12 cellular contexts compared by ENCODE assay signal in the genomic region with DNA sequence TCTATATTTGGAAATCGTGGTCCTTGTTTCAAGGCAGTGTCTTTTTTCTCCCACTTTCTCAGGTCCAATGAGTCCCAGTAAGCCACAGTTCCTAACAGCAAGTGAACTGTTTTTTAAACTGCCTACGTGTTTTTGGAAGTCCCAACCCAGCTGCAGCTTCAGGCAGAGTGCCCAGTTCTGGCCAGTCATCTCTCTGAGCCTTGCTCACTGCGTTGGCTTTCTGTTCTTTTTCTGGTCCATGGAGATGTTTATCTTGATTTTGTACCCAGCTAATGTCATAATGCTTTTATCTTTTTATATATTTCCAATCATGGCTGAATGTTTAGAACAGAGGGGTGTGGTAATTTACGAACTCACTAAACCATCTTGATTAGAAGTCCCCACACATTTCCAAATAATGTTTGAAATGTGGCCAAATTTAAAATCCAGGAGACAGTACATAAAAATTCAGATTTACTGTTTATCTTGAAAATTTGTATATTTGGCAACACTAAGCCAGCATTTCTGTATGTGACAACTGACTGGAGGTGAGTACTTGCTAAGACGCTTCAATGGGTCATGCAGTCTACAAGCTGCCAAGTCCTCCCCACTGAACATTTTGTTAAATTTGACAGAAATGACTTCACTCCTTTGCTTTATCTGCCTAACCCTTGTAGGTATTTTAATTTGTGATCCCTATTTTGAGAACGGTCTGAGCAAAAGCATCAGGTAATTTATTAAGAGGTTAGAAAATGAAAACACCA. TPM values are rescaled to one million over a fixed set of nuclear protein-coding genes. Genes with fewer than 3 reads are reported as not detected.
A peak's percentile ranks its signal among the peaks of the same experiment; 100 is the strongest.
DNase-seq lines count a peak whose midpoint lies in the region; ATAC-seq and TF ChIP-seq lines count a peak whose summit lies in the region.
"Had no signal": no experiment of that assay in that cellular context is flagged by ENCODE, and none has a peak within 500 bp of the region (broad histone marks: within the 10 kb centered on the region; RNA-seq: fewer than 3 reads in every experiment).

No MANE protein-coding gene starts in this region.

- intact Hi-C loops in Right ventricle myocardium superior (cut with DNase I): no loop called here
- intact Hi-C loops in psoas muscle (cut with DNase I): no loop called here

- ATAC-seq in Right ventricle myocardium superior (ENCODE audit: poor library complexity) (peak; percentile 68), psoas muscle (no peak)

- no peaks in the 10 kb centered on the region for H3K27me3 ChIP-seq in psoas muscle (ENCODE audit: insufficient read depth in 3 of 3, low read length in 2 of 3)

- H3K4me3 ChIP-seq in psoas muscle: no peak overlapping the region

- H3K36me3 ChIP-seq in psoas muscle (ENCODE audit: insufficient read depth in 1 of 2, low read depth in 1 of 2): no peaks in the 10 kb centered on the region

- TF ChIP-seq CTCF in psoas muscle (IDR thresholded peaks at IDR 0.05): no peak

- DNase-seq in DMS 273 (lab: John Stamatoyannopoulos, UW; ENCODE audit: unreplicated experiment) (peak; percentile 5), amniotic stem cell (lab: John Stamatoyannopoulos, UW) (peak; percentile 78), Right ventricle myocardium superior (peak; percentile 72), psoas muscle (peak; percentile 53 to 78), T1000 (lab: John Stamatoyannopoulos, UW) (no peak), NCI-H1048 (lab: John Stamatoyannopoulos, UW) (no peak), GM19238 (ENCODE audit: insufficient read length, low spot score) (no peak), LoVo (ENCODE audit: low spot score) (no peak)
- DNase-seq: activated CD4-positive, alpha-beta T cell treated with anti-CD3 and anti-CD28 coated beads, Interleukin-2, amount 50 U/mL, for 1 hour; cerebellar nuclear complex; stimulated activated CD4-positive, alpha-beta T cell treated with anti-CD3 and anti-CD28 coated beads, Interleukin-4, amount 100 ng/mL, for 1 hour had no signal

- no peaks in the 10 kb centered on the region for H3K9me3 ChIP-seq in psoas muscle

- 32 to 40% (median 34%) methylated on average over 6 of the region's 6 CpGs for WGBS in psoas muscle, 3 donors

- no peak overlapping the region for H3K27ac ChIP-seq in psoas muscle
- H3K27ac ChIP-seq: RWPE1 had no signal

- H3K4me1 ChIP-seq in psoas muscle: peaks cover 3% of the 10 kb centered on the region

RNA-seq across cellular contexts. Expression of a gene that starts 46.1 kb away (rescaled TPM):
- total RNA-seq in Right ventricle myocardium superior: 0.19 TPM
- under 1 TPM in 2 of 4 donors, not detected in 2; 0.26 to 0.30 TPM for total RNA-seq in psoas muscle
- under 1 TPM; 0.03 to 0.07 (median 0.07) TPM for polyA plus RNA-seq in psoas muscle

Comparison
In these comparisons a context has a peak if more than half of its experiments do, and no peak if none do; other contexts are left out.
1. DNase-seq: peak in DMS 273 (single experiment), amniotic stem cell (single experiment), Right ventricle myocardium superior (single experiment) and psoas muscle (2 of 2); none in T1000 (single experiment), NCI-H1048 (single experiment), GM19238 (single experiment) and LoVo (single experiment).